In the genomic region with DNA sequence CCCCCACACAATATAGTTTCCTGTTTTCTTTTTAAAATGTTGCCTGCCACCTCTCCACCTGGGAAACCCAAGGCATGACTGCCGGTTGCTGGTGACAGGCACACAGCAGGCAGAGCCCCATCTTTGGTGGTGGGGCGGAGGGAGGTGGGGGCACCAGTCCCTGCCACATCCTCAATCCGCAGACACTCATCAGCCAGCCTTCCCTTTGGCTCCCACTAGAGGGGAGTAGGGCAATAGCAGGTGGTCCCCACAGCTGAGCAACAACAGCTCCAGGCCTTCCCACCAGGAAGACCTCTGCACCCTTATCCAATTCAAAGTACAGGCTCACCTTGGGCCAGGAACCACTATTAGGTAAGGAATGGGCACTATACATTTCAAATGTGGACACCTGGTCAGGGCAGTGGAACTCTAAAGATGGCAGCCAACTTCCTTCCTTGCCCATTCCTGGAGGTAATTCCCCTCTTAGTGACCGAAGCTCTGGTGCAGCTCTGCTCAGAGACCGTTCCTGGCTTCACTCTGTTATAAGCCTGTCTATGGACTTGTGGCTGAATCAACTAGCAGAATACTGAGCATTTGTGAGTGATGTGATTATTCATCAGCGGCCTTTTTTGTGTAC, we compare ENCODE assay signal across 9 cellular contexts. TPM values are rescaled to one million over a fixed set of nuclear protein-coding genes. Genes with fewer than 3 reads are reported as not detected.
DNase-seq lines count a peak whose midpoint lies in the region; ATAC-seq, FAIRE-seq and TF ChIP-seq lines count a peak whose summit lies in the region.
"Had no signal": no experiment of that assay in that cellular context is flagged by ENCODE, and none has a peak within 500 bp of the region (broad histone marks: within the 10 kb centered on the region; RNA-seq: fewer than 3 reads in every experiment).

No MANE protein-coding gene starts in this region.

- no peaks in the 10 kb centered on the region for H3K9me2 ChIP-seq in PC-9 (ENCODE audit: insufficient read depth)

- H3K27me3 ChIP-seq in PC-9 (ENCODE audit: insufficient read depth, low read depth) = no peaks in the 10 kb centered on the region
- no peaks in the 10 kb centered on the region for H3K27me3 ChIP-seq in colonic mucosa
- no peaks in the 10 kb centered on the region for H3K27me3 ChIP-seq in mesenchymal stem cell (ENCODE audit: control insufficient read depth in 1 of 2, insufficient read depth in 1 of 2, low read length in 2 of 2)

- H3K9ac ChIP-seq in colonic mucosa (ENCODE audit: low read depth in 2 of 2, low read length in 2 of 2) (no peak overlapping the region), mesenchymal stem cell (ENCODE audit: low read length) (no peak overlapping the region)

- H3K18ac ChIP-seq in mesenchymal stem cell (ENCODE audit: low read depth in 1 of 2, low read length in 2 of 2) = no peak overlapping the region

- ATAC-seq in HG02973 (IDR thresholded peaks at IDR 0.05; ENCODE audit: unreplicated experiment) (no peak), GM18909 (IDR thresholded peaks at IDR 0.05; ENCODE audit: poor library complexity, unreplicated experiment) (no peak), HG02610 (IDR thresholded peaks at IDR 0.05; ENCODE audit: unreplicated experiment) (no peak)

- no TSS peak for BruUV-seq in PC-9 (replicated peaks; lab: Mats Ljungman, UMichigan)

- no peak overlapping the region for H3K4ac ChIP-seq in mesenchymal stem cell (ENCODE audit: low read depth in 1 of 2, low read length in 2 of 2)

- H2BK12ac ChIP-seq in mesenchymal stem cell (ENCODE audit: low read length in 2 of 2) = no peak overlapping the region

- WGBS in mesenchymal stem cell = 68% methylated on average over 5 of the region's 6 CpGs

- H3K14ac ChIP-seq in mesenchymal stem cell (ENCODE audit: low read length in 2 of 2) = no peak overlapping the region

- H2BK5ac ChIP-seq in mesenchymal stem cell (ENCODE audit: low read depth, low read length, poor library complexity, severe bottlenecking) = no peak overlapping the region

- no peak for TF ChIP-seq POLR2A in GM12891 (IDR thresholded peaks at IDR 0.05; ENCODE audit: low read depth, low read length)

- H3K79me1 ChIP-seq in mesenchymal stem cell (replicated peaks; ENCODE audit: low read length, poor library complexity, severe bottlenecking) = peaks cover 6% of the 10 kb centered on the region

- POLR2A ChIA-PET in PC-9 (lab: Charles Lee; ENCODE audit: unreplicated experiment) = interaction anchor here (0.6 kb wide), 1 partner anchor 14 kb away, joined by 3 read pairs; the partner anchor contains the start of genes RECQL5 and SAP30BP

- H3K4me3 ChIP-seq in PC-9 (no peak overlapping the region), colonic mucosa (no peak overlapping the region), mesenchymal stem cell (ENCODE audit: insufficient read depth in 1 of 2, low read depth in 1 of 2, low read length in 2 of 2) (no peak overlapping the region)

- peaks cover 4% of the 10 kb centered on the region; the same call in 1 of the 2 replicates for H3K36me3 ChIP-seq in PC-9 (ENCODE audit: low read depth)
- H3K36me3 ChIP-seq in colonic mucosa = no peaks in the 10 kb centered on the region
- H3K36me3 ChIP-seq in mesenchymal stem cell (ENCODE audit: control insufficient read depth in 1 of 2, insufficient read depth in 2 of 2, low read depth in 1 of 2, low read length in 2 of 2) = peaks cover 39 to 62% of the 10 kb centered on the region in 2 experiments

- DNase-seq in GM12891 (ENCODE audit: insufficient read length, low spot score) (peak; percentile 55), PC-9 (peak in 1 of 2 experiments; percentile 37), colonic mucosa (no peak), mesenchymal stem cell (peak; percentile 63)

- peaks cover 5% of the 10 kb centered on the region; the same call in 1 of the 2 replicates for H4K20me1 ChIP-seq in PC-9 (ENCODE audit: insufficient read depth)

- H3K9me3 ChIP-seq in PC-9 (ENCODE audit: insufficient read depth, low read depth) (no peaks in the 10 kb centered on the region), colonic mucosa (no peaks in the 10 kb centered on the region), mesenchymal stem cell (ENCODE audit: control insufficient read depth, low read length) (no peaks in the 10 kb centered on the region)

- no peaks in the 10 kb centered on the region for H3K4me1 ChIP-seq in PC-9 (replicated peaks; ENCODE audit: insufficient read depth)
- no peaks in the 10 kb centered on the region for H3K4me1 ChIP-seq in colonic mucosa
- peaks cover 2% of the 10 kb centered on the region for H3K4me1 ChIP-seq in mesenchymal stem cell (ENCODE audit: control insufficient read depth, insufficient read depth, low read depth, low read length)

- H2AFZ ChIP-seq in PC-9 (no peak overlapping the region), mesenchymal stem cell (ENCODE audit: low read depth, low read length) (no peak overlapping the region)

- TF ChIP-seq CTCF in C4-2B (conservative IDR thresholded peaks at IDR 0.05) (peak; percentile 76), PC-9 (conservative IDR thresholded peaks at IDR 0.05) (peak; percentile 72), colonic mucosa (IDR thresholded peaks at IDR 0.05) (peak; percentile 48)

- H3K23ac ChIP-seq in mesenchymal stem cell (ENCODE audit: low read length in 2 of 2) = no peak overlapping the region

- H2BK15ac ChIP-seq in mesenchymal stem cell (ENCODE audit: low read depth, poor library complexity, severe bottlenecking) = no peak overlapping the region

- peak; percentile 71 for FAIRE-seq in GM12891 (lab: Jason Lieb, UNC)

- H3K79me2 ChIP-seq in PC-9 (ENCODE audit: low read depth) = no peaks in the 10 kb centered on the region

- H2AK5ac ChIP-seq in mesenchymal stem cell (ENCODE audit: low read length, severe bottlenecking) = peak overlapping the region; percentile 27

- no peak overlapping the region for H3K27ac ChIP-seq in C4-2B
- H3K27ac ChIP-seq in PC-9 = no peak overlapping the region
- no peak overlapping the region for H3K27ac ChIP-seq in colonic mucosa
- no peak overlapping the region for H3K27ac ChIP-seq in mesenchymal stem cell (ENCODE audit: low read length, poor library complexity, severe bottlenecking)

- H3F3A ChIP-seq in PC-9 (ENCODE audit: insufficient read depth, low read depth) = peaks cover 10% of the 10 kb centered on the region; the same call in 1 of the 2 replicates

- CTCF ChIA-PET in PC-9 (lab: Charles Lee) = interaction anchor here (1.4 to 3.9 kb wide), 3 partner anchors 15 to 52 kb away, joined by 4 to 35 read pairs (median 4); partner anchors contain the start of gene SMIM5

- H3K4me2 ChIP-seq in PC-9 (no peak overlapping the region), mesenchymal stem cell (ENCODE audit: low read length, poor library complexity, severe bottlenecking) (no peak overlapping the region)

- intact Hi-C loops in PC-9 (cut with micrococcal nuclease; ENCODE audit: unreplicated experiment) = no loop called here
- intact Hi-C loops in colonic mucosa (cut with DNase I) = no loop called here

- no peak overlapping the region for H4K8ac ChIP-seq in mesenchymal stem cell (ENCODE audit: low read length)

- no peak overlapping the region for H2BK120ac ChIP-seq in mesenchymal stem cell (ENCODE audit: low read depth, low read length)

- H4K91ac ChIP-seq in mesenchymal stem cell (ENCODE audit: low read length) = no peak overlapping the region

TF ChIP-seq in GM12891, 5 proteins besides CTCF, POLR2A, EP300 and RAD21:
- no peak for TF ChIP-seq PAX5 (IDR thresholded peaks at IDR 0.05; ENCODE audit: insufficient read depth, low read length, severe bottlenecking)
- TF ChIP-seq SPI1 (IDR thresholded peaks at IDR 0.05; ENCODE audit: low read depth, low read length) = no peak
- no peak for TF ChIP-seq POU2F2 (IDR thresholded peaks at IDR 0.05; ENCODE audit: low read depth, low read length)
- no peak for TF ChIP-seq TAF1 (IDR thresholded peaks at IDR 0.05; ENCODE audit: low read depth, low read length)
- no peak for TF ChIP-seq POLR2AphosphoS5 (IDR thresholded peaks at IDR 0.05; ENCODE audit: low read depth, low read length)

RNA-seq across cellular contexts. Expression of gene RECQL5, which starts 13.9 kb away (rescaled TPM):
- polyA plus RNA-seq in GM12891 (2012; ENCODE audit: low read depth, missing spikeins) = 20.1 TPM
- total RNA-seq in PC-9 (2021) (41.0 and 44.2 TPM in 2 replicates), colonic mucosa (10 to 100 TPM; 18.7 to 43.1 TPM)
- 9.8 TPM for polyA plus RNA-seq in mesenchymal stem cell (2013, experiment 1 of 2)
- 9.5 TPM for polyA plus RNA-seq in mesenchymal stem cell (2013, experiment 2 of 2)

RNA-seq across cellular contexts. Expression of gene SAP30BP, which starts 14.1 kb away (rescaled TPM):
- 58.8 TPM for polyA plus RNA-seq in GM12891 (2012; ENCODE audit: low read depth, missing spikeins)
- 79.5 and 80.3 TPM in 2 replicates for total RNA-seq in PC-9 (2021)
- total RNA-seq in colonic mucosa = 10 to 100 TPM; 68.0 to 68.1 TPM
- 68.5 TPM for polyA plus RNA-seq in mesenchymal stem cell (2013, experiment 1 of 2)
- 71.8 TPM for polyA plus RNA-seq in mesenchymal stem cell (2013, experiment 2 of 2)

RNA-seq across cellular contexts. Expression of gene SMIM5, which starts 19.8 kb away (rescaled TPM):
- polyA plus RNA-seq in GM12891 (2012; ENCODE audit: low read depth, missing spikeins) = 0.15 TPM
- total RNA-seq in PC-9 (2021) (0.31 and 0.40 TPM in 2 replicates), colonic mucosa (10 to 100 TPM in 1 of 2 donors, 1 to 10 TPM in 1; 5.1 to 39.9 TPM)
- 0.08 TPM for polyA plus RNA-seq in mesenchymal stem cell (2013, experiment 1 of 2)
- 0.04 TPM for polyA plus RNA-seq in mesenchymal stem cell (2013, experiment 2 of 2)
- total RNA-seq: pulmonary artery endothelial cell had no signal
